ENCODE assay signal across 1 cellular context in genomic region chr20:44004306-44004915, GRCh38.
TF ChIP-seq lines count a peak whose summit lies in the region.

No MANE protein-coding gene starts in this region.

TF ChIP-seq in HepG2, 621 proteins besides CTCF, POLR2A, EP300 and RAD21 (continued from another document):
- no peak for TF ChIP-seq RXRB (CRISPR knock-in tag; IDR thresholded peaks at IDR 0.05; ENCODE audit: borderline replicate concordance)
- no peak for TF ChIP-seq ZNF672 (CRISPR knock-in tag; IDR thresholded peaks at IDR 0.05)
- TF ChIP-seq CEBPB (IDR thresholded peaks at IDR 0.05; ENCODE audit: borderline replicate concordance, low read depth, low read length) = no peak
- no peak for TF ChIP-seq AKNA (CRISPR knock-in tag; IDR thresholded peaks at IDR 0.05; ENCODE audit: borderline replicate concordance)
- TF ChIP-seq ZNF335 (CRISPR knock-in tag; IDR thresholded peaks at IDR 0.05) = no peak
- no peak for TF ChIP-seq TRIM24 (CRISPR knock-in tag; IDR thresholded peaks at IDR 0.05)
- no peak for TF ChIP-seq ZFP90 (CRISPR knock-in tag; IDR thresholded peaks at IDR 0.05; ENCODE audit: borderline replicate concordance)
- no peak for TF ChIP-seq ATM (IDR thresholded peaks at IDR 0.05; ENCODE audit: borderline replicate concordance)
- no peak for TF ChIP-seq RBM22 (optimal IDR thresholded peaks at IDR 0.05; ENCODE audit: low read length)
- no peak for TF ChIP-seq ZFX (CRISPR knock-in tag; IDR thresholded peaks at IDR 0.05; ENCODE audit: low read depth)
